ENCODE assay signal across 21 cellular contexts in the genomic region with DNA sequence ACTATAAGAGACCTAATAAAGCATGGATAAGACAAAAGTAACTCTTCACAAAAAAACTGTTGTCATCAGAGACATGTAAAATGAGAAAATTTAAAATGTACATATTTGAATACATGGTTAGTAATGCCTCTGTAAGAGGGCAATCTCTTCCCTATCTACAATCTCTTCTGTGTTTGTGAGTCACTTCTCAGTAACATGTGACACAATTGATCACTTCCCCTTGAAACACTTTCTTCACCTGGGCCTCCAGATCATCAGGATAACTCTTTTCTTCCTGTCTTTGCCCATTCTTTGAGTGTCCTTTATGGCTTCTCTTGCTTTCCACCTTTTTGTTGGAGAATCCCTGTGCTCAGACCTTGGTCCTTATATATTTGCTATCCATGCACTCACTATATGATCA. TPM values are rescaled to one million over a fixed set of nuclear protein-coding genes. Genes with fewer than 3 reads are reported as not detected.
DNase-seq lines count a peak whose midpoint lies in the region; ATAC-seq and TF ChIP-seq lines count a peak whose summit lies in the region.
"Had no signal": no experiment of that assay in that cellular context is flagged by ENCODE, and none has a peak within 500 bp of the region (broad histone marks: within the 10 kb centered on the region; RNA-seq: fewer than 3 reads in every experiment).

No MANE protein-coding gene starts in this region.

- H2AK5ac ChIP-seq in mesendoderm (ENCODE audit: low read length), result no peak overlapping the region

- H3K27me3 ChIP-seq in RWPE2 (ENCODE audit: insufficient read depth, poor library complexity, severe bottlenecking), result no peaks in the 10 kb centered on the region
- H3K27me3 ChIP-seq in mesendoderm (ENCODE audit: insufficient read depth, low read length, poor library complexity), result no peaks in the 10 kb centered on the region
- no peaks in the 10 kb centered on the region for H3K27me3 ChIP-seq in endodermal cell (ENCODE audit: control insufficient read depth, insufficient read depth, low read length, poor library complexity, severe bottlenecking)
- H3K27me3 ChIP-seq: BE2C had no signal

- no peak overlapping the region for H2BK120ac ChIP-seq in mesendoderm (ENCODE audit: low read depth, low read length)

- no peak overlapping the region for H3K18ac ChIP-seq in mesendoderm (ENCODE audit: low read length)

- no peak for TF ChIP-seq CTCF in RWPE2 (IDR thresholded peaks at IDR 0.05; ENCODE audit: poor library complexity, severe bottlenecking)
- no peak for TF ChIP-seq CTCF in endodermal cell (conservative IDR thresholded peaks at IDR 0.05)

- no peak overlapping the region for H2BK15ac ChIP-seq in mesendoderm (replicated peaks; ENCODE audit: low read depth)

- H3K27ac ChIP-seq in RWPE2 (ENCODE audit: poor library complexity, severe bottlenecking) (no peak overlapping the region), mesendoderm (ENCODE audit: low read depth, low read length) (no peak overlapping the region), endodermal cell (ENCODE audit: low read depth, low read length) (no peak overlapping the region)
- H3K27ac ChIP-seq: PC-9, skin epidermis had no signal

- ATAC-seq in GM18868 (IDR thresholded peaks at IDR 0.05; ENCODE audit: unreplicated experiment) (peak; percentile 46), RWPE2 (ENCODE audit: low read depth) (peak; percentile 62; the same call in 2 of the 3 replicates), Right ventricle myocardium superior (ENCODE audit: poor library complexity) (no peak), GM21360 (IDR thresholded peaks at IDR 0.05; ENCODE audit: unreplicated experiment) (no peak)
- ATAC-seq: natural killer cell, SK-N-SH treated with all-trans-retinoic acid at 6 μM for 48 hours had no signal

- no peak overlapping the region for H3K4ac ChIP-seq in mesendoderm (ENCODE audit: low read depth, low read length)

- H3K4me3 Mint-ChIP-seq in endodermal cell, result no peak overlapping the region
- H3K4me3 Mint-ChIP-seq: activated naive CD8-positive, alpha-beta T cell treated with anti-CD3 and anti-CD28 coated beads, Interleukin-2, amount 10 ng/mL, durations not matched to agents 7 days and 5 days; H9; natural killer cell had no signal

- intact Hi-C loops in Right ventricle myocardium superior (cut with DNase I), result no loop called here

- no peak overlapping the region for H3K9ac ChIP-seq in mesendoderm (ENCODE audit: low read length)
- no peak overlapping the region for H3K9ac ChIP-seq in endodermal cell (ENCODE audit: extremely low read depth, low read length, poor library complexity, severe bottlenecking)

- no peaks in the 10 kb centered on the region for H3K79me1 ChIP-seq in mesendoderm (ENCODE audit: low read length)

- no peaks in the 10 kb centered on the region for H3K9me3 ChIP-seq in RWPE2 (ENCODE audit: severe bottlenecking)
- no peaks in the 10 kb centered on the region for H3K9me3 ChIP-seq in endodermal cell (ENCODE audit: control insufficient read depth, low read length)
- H3K9me3 ChIP-seq: BE2C had no signal

- no peaks in the 10 kb centered on the region for H3K27me3 Mint-ChIP-seq in endodermal cell (ENCODE audit: insufficient read depth)
- H3K27me3 Mint-ChIP-seq: activated naive CD8-positive, alpha-beta T cell treated with anti-CD3 and anti-CD28 coated beads, Interleukin-2, amount 10 ng/mL, durations not matched to agents 7 days and 5 days had no signal

- no peak overlapping the region for H3K56ac ChIP-seq in mesendoderm (ENCODE audit: low read length)

- no peaks in the 10 kb centered on the region for H3K9me3 Mint-ChIP-seq in endodermal cell
- H3K9me3 Mint-ChIP-seq: activated naive CD8-positive, alpha-beta T cell treated with anti-CD3 and anti-CD28 coated beads, Interleukin-2, amount 10 ng/mL, durations not matched to agents 7 days and 5 days; H9; natural killer cell had no signal

- H3K27ac Mint-ChIP-seq in endodermal cell, result no peak overlapping the region
- H3K27ac Mint-ChIP-seq: activated naive CD8-positive, alpha-beta T cell treated with anti-CD3 and anti-CD28 coated beads, Interleukin-2, amount 10 ng/mL, durations not matched to agents 7 days and 5 days; H9 had no signal

- H4K5ac ChIP-seq in mesendoderm (ENCODE audit: low read length), result no peak overlapping the region

- H3K4me3 ChIP-seq in RWPE2 (ENCODE audit: severe bottlenecking) (no peak overlapping the region), mesendoderm (ENCODE audit: low read length) (no peak overlapping the region), endodermal cell (ENCODE audit: low read length) (no peak overlapping the region)
- H3K4me3 ChIP-seq: PC-9, skin epidermis had no signal

- peak; percentile 49 for DNase-seq in M059J (ENCODE audit: low read depth)
- no peak for DNase-seq in RWPE2 (ENCODE audit: low spot score)
- peak; percentile 37 for DNase-seq in mesendoderm
- DNase-seq in endodermal cell, result no peak
- no peak for DNase-seq in Right ventricle myocardium superior
- DNase-seq: activated CD4-positive, alpha-beta T cell treated with anti-CD3 and anti-CD28 coated beads, Interleukin-2, amount 50 U/mL, for 48 hours; activated naive CD8-positive, alpha-beta T cell treated with anti-CD3 and anti-CD28 coated beads, Interleukin-2, amount 10 ng/mL, durations not matched to agents 7 days and 5 days; activated T-cell treated with anti-CD3 and anti-CD28 coated beads, Interleukin-2, amount 50 U/mL, for 48 hours; BE2C; Calu3; H9; head of caudate nucleus; natural killer cell; NCI-H2029 treated with DMSO at 0.1 percent for 48 hours; NCI-H510A; posterior cingulate gyrus had no signal

- no peaks in the 10 kb centered on the region for H3K36me3 Mint-ChIP-seq in endodermal cell (ENCODE audit: low read depth)
- H3K36me3 Mint-ChIP-seq: activated naive CD8-positive, alpha-beta T cell treated with anti-CD3 and anti-CD28 coated beads, Interleukin-2, amount 10 ng/mL, durations not matched to agents 7 days and 5 days; natural killer cell had no signal

- H3K79me2 ChIP-seq in mesendoderm (ENCODE audit: control insufficient read depth, insufficient read depth, low read length), result no peaks in the 10 kb centered on the region

- H3K23ac ChIP-seq in mesendoderm (ENCODE audit: low read length), result no peak overlapping the region

- H3K4me1 Mint-ChIP-seq in endodermal cell, result no peaks in the 10 kb centered on the region
- H3K4me1 Mint-ChIP-seq: H9 had no signal

- H3K36me3 ChIP-seq in RWPE2 (ENCODE audit: low read depth) (no peaks in the 10 kb centered on the region), mesendoderm (ENCODE audit: control insufficient read depth, insufficient read depth, low read length) (no peaks in the 10 kb centered on the region), endodermal cell (ENCODE audit: control insufficient read depth, insufficient read depth, low read length) (no peaks in the 10 kb centered on the region)
- H3K36me3 ChIP-seq: BE2C had no signal

- H3K4me1 ChIP-seq in RWPE2 (ENCODE audit: insufficient read depth, poor library complexity, severe bottlenecking) (no peaks in the 10 kb centered on the region), mesendoderm (ENCODE audit: control insufficient read depth, low read depth, low read length) (no peaks in the 10 kb centered on the region), endodermal cell (ENCODE audit: control insufficient read depth, insufficient read depth, low read length) (no peaks in the 10 kb centered on the region)
- H3K4me1 ChIP-seq: BE2C had no signal

- H3K4me2 ChIP-seq in mesendoderm (ENCODE audit: low read length), result no peak overlapping the region
- H3K4me2 ChIP-seq: PC-9 had no signal

- no peak overlapping the region for H4K8ac ChIP-seq in mesendoderm (ENCODE audit: low read depth, low read length)

- no peak overlapping the region for H2BK5ac ChIP-seq in mesendoderm (ENCODE audit: low read length)

RNA-seq across cellular contexts. Expression of gene TFDP2, which starts 50.4 kb away (rescaled TPM):
- 59.0 and 91.1 TPM in 2 replicates for total RNA-seq in M059J (2014; rRNA removed; shearing (Covaris generic))
- 120 TPM for polyA plus RNA-seq in mesendoderm (2013, experiment 1 of 2)
- 123 TPM for polyA plus RNA-seq in mesendoderm (2013, experiment 2 of 2)
- 10 to 100 TPM; 62.7 to 76.4 TPM for total RNA-seq in endodermal cell
- polyA plus RNA-seq in endodermal cell (2013, experiment 1 of 2), result 137 TPM
- 109 TPM for polyA plus RNA-seq in endodermal cell (2013, experiment 2 of 2)
- total RNA-seq in Right ventricle myocardium superior, result 57.3 TPM

Comparison
In these comparisons a context has a peak if more than half of its experiments do, and no peak if none do; other contexts are left out.
1. ATAC-seq: peak in GM18868 (single experiment) and RWPE2 (single experiment); none in Right ventricle myocardium superior (single experiment) and GM21360 (single experiment).
2. DNase-seq: peak in M059J (single experiment) and mesendoderm (single experiment); none in RWPE2 (single experiment), endodermal cell (single experiment) and Right ventricle myocardium superior (single experiment).